In the genomic region with DNA sequence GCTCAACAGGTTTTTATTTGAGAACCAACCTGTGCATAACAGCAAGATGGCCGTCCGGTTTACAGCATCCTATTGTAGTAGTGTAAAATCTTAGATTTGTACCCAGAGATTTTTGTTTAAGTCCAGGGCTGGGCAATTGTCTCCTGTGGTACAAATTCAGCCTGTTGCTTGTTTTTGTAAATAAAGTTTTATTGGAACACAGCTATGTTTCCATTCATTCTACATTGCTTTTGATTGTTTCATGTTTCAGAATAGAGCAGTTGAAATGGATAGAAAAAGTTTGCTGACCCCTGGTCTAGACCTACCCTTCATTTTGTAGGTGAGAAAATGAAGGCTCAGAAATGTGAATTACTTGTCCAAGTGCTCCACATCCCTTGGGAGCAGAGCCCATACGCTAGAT, we compare ENCODE assay signal across 1 cellular context.
TF ChIP-seq lines count a peak whose summit lies in the region.

No MANE protein-coding gene starts in this region.

TF ChIP-seq in SK-N-SH treated with all-trans-retinoic acid at 6 μM for 48 hours, 23 proteins besides CTCF, POLR2A, EP300 and RAD21 (continued from another document):
- TF ChIP-seq, protein P1, sequence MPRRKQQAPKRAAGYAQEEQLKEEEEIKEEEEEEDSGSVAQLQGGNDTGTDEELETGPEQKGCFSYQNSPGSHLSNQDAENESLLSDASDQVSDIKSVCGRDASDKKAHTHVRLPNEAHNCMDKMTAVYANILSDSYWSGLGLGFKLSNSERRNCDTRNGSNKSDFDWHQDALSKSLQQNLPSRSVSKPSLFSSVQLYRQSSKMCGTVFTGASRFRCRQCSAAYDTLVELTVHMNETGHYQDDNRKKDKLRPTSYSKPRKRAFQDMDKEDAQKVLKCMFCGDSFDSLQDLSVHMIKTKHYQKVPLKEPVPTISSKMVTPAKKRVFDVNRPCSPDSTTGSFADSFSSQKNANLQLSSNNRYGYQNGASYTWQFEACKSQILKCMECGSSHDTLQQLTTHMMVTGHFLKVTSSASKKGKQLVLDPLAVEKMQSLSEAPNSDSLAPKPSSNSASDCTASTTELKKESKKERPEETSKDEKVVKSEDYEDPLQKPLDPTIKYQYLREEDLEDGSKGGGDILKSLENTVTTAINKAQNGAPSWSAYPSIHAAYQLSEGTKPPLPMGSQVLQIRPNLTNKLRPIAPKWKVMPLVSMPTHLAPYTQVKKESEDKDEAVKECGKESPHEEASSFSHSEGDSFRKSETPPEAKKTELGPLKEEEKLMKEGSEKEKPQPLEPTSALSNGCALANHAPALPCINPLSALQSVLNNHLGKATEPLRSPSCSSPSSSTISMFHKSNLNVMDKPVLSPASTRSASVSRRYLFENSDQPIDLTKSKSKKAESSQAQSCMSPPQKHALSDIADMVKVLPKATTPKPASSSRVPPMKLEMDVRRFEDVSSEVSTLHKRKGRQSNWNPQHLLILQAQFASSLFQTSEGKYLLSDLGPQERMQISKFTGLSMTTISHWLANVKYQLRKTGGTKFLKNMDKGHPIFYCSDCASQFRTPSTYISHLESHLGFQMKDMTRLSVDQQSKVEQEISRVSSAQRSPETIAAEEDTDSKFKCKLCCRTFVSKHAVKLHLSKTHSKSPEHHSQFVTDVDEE (CRISPR knock-in tag; IDR thresholded peaks at IDR 0.05) = no peak
- TF ChIP-seq ZNF565 (CRISPR knock-in tag; conservative IDR thresholded peaks at IDR 0.05; ENCODE audit: low read depth) (no peak), RARB (CRISPR knock-in tag; IDR thresholded peaks at IDR 0.05) (no peak), GLIS3 (CRISPR knock-in tag; IDR thresholded peaks at IDR 0.05) (no peak), ISL1 (CRISPR knock-in tag; IDR thresholded peaks at IDR 0.05) (no peak), ARNTL (CRISPR knock-in tag; IDR thresholded peaks at IDR 0.05; ENCODE audit: borderline replicate concordance, low read depth) (no peak), BACH2 (CRISPR knock-in tag; IDR thresholded peaks at IDR 0.05; ENCODE audit: borderline replicate concordance) (no peak), ZFP30 (CRISPR knock-in tag; IDR thresholded peaks at IDR 0.05) (no peak), ZFP3 (CRISPR knock-in tag; IDR thresholded peaks at IDR 0.05) (no peak), ESRRG (CRISPR knock-in tag; IDR thresholded peaks at IDR 0.05) (no peak), OSR1 (CRISPR knock-in tag; IDR thresholded peaks at IDR 0.05) (no peak), TOX (CRISPR knock-in tag; IDR thresholded peaks at IDR 0.05; ENCODE audit: borderline replicate concordance) (no peak)
- TF ChIP-seq, protein P2, sequence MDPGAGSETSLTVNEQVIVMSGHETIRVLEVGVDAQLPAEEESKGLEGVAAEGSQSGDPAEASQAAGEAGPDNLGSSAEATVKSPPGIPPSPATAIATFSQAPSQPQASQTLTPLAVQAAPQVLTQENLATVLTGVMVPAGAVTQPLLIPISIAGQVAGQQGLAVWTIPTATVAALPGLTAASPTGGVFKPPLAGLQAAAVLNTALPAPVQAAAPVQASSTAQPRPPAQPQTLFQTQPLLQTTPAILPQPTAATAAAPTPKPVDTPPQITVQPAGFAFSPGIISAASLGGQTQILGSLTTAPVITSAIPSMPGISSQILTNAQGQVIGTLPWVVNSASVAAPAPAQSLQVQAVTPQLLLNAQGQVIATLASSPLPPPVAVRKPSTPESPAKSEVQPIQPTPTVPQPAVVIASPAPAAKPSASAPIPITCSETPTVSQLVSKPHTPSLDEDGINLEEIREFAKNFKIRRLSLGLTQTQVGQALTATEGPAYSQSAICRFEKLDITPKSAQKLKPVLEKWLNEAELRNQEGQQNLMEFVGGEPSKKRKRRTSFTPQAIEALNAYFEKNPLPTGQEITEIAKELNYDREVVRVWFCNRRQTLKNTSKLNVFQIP (CRISPR knock-in tag; IDR thresholded peaks at IDR 0.05; ENCODE audit: borderline replicate concordance, low read depth) = no peak
